In the genomic region with DNA sequence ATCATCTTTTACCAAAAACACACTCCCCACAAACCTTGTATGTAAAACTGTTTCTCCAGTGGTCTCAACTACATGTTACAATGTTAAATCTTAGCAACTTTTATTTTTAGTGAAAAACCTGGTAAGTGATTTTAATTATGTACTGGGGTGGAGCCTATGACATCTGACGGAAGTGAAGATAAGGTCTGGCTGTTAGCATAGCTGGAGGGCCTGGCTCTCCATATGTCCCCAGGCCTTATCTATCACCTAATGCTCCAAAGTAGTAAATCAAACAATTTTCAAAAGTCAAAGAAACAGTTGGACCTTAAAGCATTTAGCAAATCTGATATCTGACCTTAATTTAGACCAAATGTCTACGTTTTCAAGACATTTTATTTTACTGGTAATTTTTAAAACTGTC, we compare ENCODE assay signal across 22 cellular contexts.
DNase-seq lines count a peak whose midpoint lies in the region; ATAC-seq and TF ChIP-seq lines count a peak whose summit lies in the region.
"Had no signal": no experiment of that assay in that cellular context is flagged by ENCODE, and none has a peak within 500 bp of the region (broad histone marks: within the 10 kb centered on the region; RNA-seq: fewer than 3 reads in every experiment).

No MANE protein-coding gene starts in this region.

- H3K27me3 Mint-ChIP-seq in activated T-helper 2 cell treated with anti-CD3 and anti-CD28 coated beads, Interferon-gamma antibody, Interleukin-2, Interleukin-4, amounts not matched to agents 10 μg/mL and 5 μg/mL and 100 μg/mL, durations not matched to agents 14 hours and 24 hours and 36 hours (ENCODE audit: low read depth): peaks cover 16% of the 10 kb centered on the region
- H3K27me3 Mint-ChIP-seq in CD14-positive monocyte (ENCODE audit: low read depth in 3 of 3): peaks cover 0 to 6% (median 3%) of the 10 kb centered on the region in 3 donors

- H3K4me3 ChIP-seq in adipocyte (ENCODE audit: low read length) (no peak overlapping the region), mucosa of descending colon (no peak overlapping the region)
- H3K4me3 ChIP-seq: GM12878, PC-9, SJSA1 had no signal

- intact Hi-C loops in mucosa of descending colon (cut with DNase I, micrococcal nuclease): no loop called here
- intact Hi-C loops in activated T-helper 2 cell treated with anti-CD3 and anti-CD28 coated beads, Interferon-gamma antibody, Interleukin-2, Interleukin-4, amounts not matched to agents 10 μg/mL and 5 μg/mL and 100 μg/mL, durations not matched to agents 14 hours and 24 hours and 36 hours (cut with micrococcal nuclease): no loop called here
- intact Hi-C loops in CD14-positive monocyte (cut with micrococcal nuclease): no loop called here

- H3K4me1 Mint-ChIP-seq in activated T-helper 2 cell treated with anti-CD3 and anti-CD28 coated beads, Interferon-gamma antibody, Interleukin-2, Interleukin-4, amounts not matched to agents 10 μg/mL and 5 μg/mL and 100 μg/mL, durations not matched to agents 14 hours and 24 hours and 36 hours (ENCODE audit: low read depth): peaks cover 3% of the 10 kb centered on the region
- peaks cover 7% of the 10 kb centered on the region for H3K4me1 Mint-ChIP-seq in CD14-positive monocyte

- H3K4me1 ChIP-seq in adipocyte (ENCODE audit: control insufficient read depth, insufficient read depth, low read length) (peaks cover 22% of the 10 kb centered on the region), mucosa of descending colon (ENCODE audit: low read depth) (no peaks in the 10 kb centered on the region)

- TF ChIP-seq CTCF in mucosa of descending colon (IDR thresholded peaks at IDR 0.05) (no peak), CD14-positive monocyte (IDR thresholded peaks at IDR 0.05) (no peak)

- H3K27ac Mint-ChIP-seq in activated T-helper 2 cell treated with anti-CD3 and anti-CD28 coated beads, Interferon-gamma antibody, Interleukin-2, Interleukin-4, amounts not matched to agents 10 μg/mL and 5 μg/mL and 100 μg/mL, durations not matched to agents 14 hours and 24 hours and 36 hours: no peak overlapping the region
- H3K27ac Mint-ChIP-seq in CD14-positive monocyte: no peak overlapping the region
- H3K27ac Mint-ChIP-seq: HFFc6, T-cell had no signal

- DNase-seq in DMS 273 treated with DMSO at 0.1 percent for 48 hours (lab: John Stamatoyannopoulos, UW) (peak; percentile 21), OCI-M1 (lab: John Stamatoyannopoulos, UW) (peak; percentile 43), adipocyte (ENCODE audit: low read depth) (no peak), mucosa of descending colon (no peak), SIG-M5 treated with dmso at 0.1 percent for 504 hours (lab: John Stamatoyannopoulos, UW; ENCODE audit: unreplicated experiment) (no peak), CD14-positive monocyte (ENCODE audit: low spot score) (no peak)
- DNase-seq in activated T-helper 2 cell treated with anti-CD3 and anti-CD28 coated beads, Interferon-gamma antibody, Interleukin-2, Interleukin-4, amounts not matched to agents 10 μg/mL and 5 μg/mL and 100 μg/mL, durations not matched to agents 14 hours and 24 hours and 36 hours (ENCODE audit: low spot score): no peak
- DNase-seq in stimulated activated CD4-positive, alpha-beta T cell treated with anti-CD3 and anti-CD28 coated beads, Interleukin-1b, Interleukin-23, amount 100 ng/mL, for 48 hours: no peak
- DNase-seq: ACHN, AML-193, GF-D8, KG1, MV-4-11, NCI-H1417, NCI-H1930, NCI-H226, NCI-H524 treated with DMSO at 0.1 percent for 48 hours, PC-9, T-cell had no signal

- H3K36me3 Mint-ChIP-seq in activated T-helper 2 cell treated with anti-CD3 and anti-CD28 coated beads, Interferon-gamma antibody, Interleukin-2, Interleukin-4, amounts not matched to agents 10 μg/mL and 5 μg/mL and 100 μg/mL, durations not matched to agents 14 hours and 24 hours and 36 hours (ENCODE audit: low read depth): no peaks in the 10 kb centered on the region
- no peaks in the 10 kb centered on the region for H3K36me3 Mint-ChIP-seq in CD14-positive monocyte
- H3K36me3 Mint-ChIP-seq: T-cell had no signal

- peak; percentile 65 for ATAC-seq in mucosa of descending colon
- ATAC-seq: GM12878, T-cell had no signal

- H3K9me3 Mint-ChIP-seq in activated T-helper 2 cell treated with anti-CD3 and anti-CD28 coated beads, Interferon-gamma antibody, Interleukin-2, Interleukin-4, amounts not matched to agents 10 μg/mL and 5 μg/mL and 100 μg/mL, durations not matched to agents 14 hours and 24 hours and 36 hours: no peaks in the 10 kb centered on the region
- peaks cover 5 to 16% (median 11%) of the 10 kb centered on the region in 7 donors for H3K9me3 Mint-ChIP-seq in CD14-positive monocyte
- H3K9me3 Mint-ChIP-seq: HFFc6 had no signal

- no peaks in the 10 kb centered on the region for H3K27me3 ChIP-seq in adipocyte (replicated peaks; ENCODE audit: control insufficient read depth, insufficient read depth, low read length)
- H3K27me3 ChIP-seq: SJSA1 had no signal

- H3K4me3 Mint-ChIP-seq in activated T-helper 2 cell treated with anti-CD3 and anti-CD28 coated beads, Interferon-gamma antibody, Interleukin-2, Interleukin-4, amounts not matched to agents 10 μg/mL and 5 μg/mL and 100 μg/mL, durations not matched to agents 14 hours and 24 hours and 36 hours (ENCODE audit: low read depth): no peak overlapping the region
- no peak overlapping the region for H3K4me3 Mint-ChIP-seq in CD14-positive monocyte
- H3K4me3 Mint-ChIP-seq: HFFc6, T-cell had no signal

- H3K9ac ChIP-seq in adipocyte (ENCODE audit: low read length): peak overlapping the region; percentile 72

- no peaks in the 10 kb centered on the region for H3K9me3 ChIP-seq in adipocyte (ENCODE audit: control insufficient read depth, low read length)
- H3K9me3 ChIP-seq in mucosa of descending colon: peaks cover 10% of the 10 kb centered on the region
- H3K9me3 ChIP-seq: SJSA1 had no signal

- H3K36me3 ChIP-seq in adipocyte (ENCODE audit: control insufficient read depth, insufficient read depth, low read length, severe bottlenecking): no peaks in the 10 kb centered on the region
- no peaks in the 10 kb centered on the region for H3K36me3 ChIP-seq in mucosa of descending colon (ENCODE audit: low read depth)
- H3K36me3 ChIP-seq: SJSA1 had no signal

Comparison
In these comparisons a context has a peak if more than half of its experiments do, and no peak if none do; other contexts are left out.
1. DNase-seq: peak in DMS 273 treated with DMSO at 0.1 percent for 48 hours (single experiment) and OCI-M1 (single experiment); none in adipocyte (single experiment), mucosa of descending colon (0 of 3), activated T-helper 2 cell treated with anti-CD3 and anti-CD28 coated beads, Interferon-gamma antibody, Interleukin-2, Interleukin-4, amounts not matched to agents 10 μg/mL and 5 μg/mL and 100 μg/mL, durations not matched to agents 14 hours and 24 hours and 36 hours (single experiment), stimulated activated CD4-positive, alpha-beta T cell treated with anti-CD3 and anti-CD28 coated beads, Interleukin-1b, Interleukin-23, amount 100 ng/mL, for 48 hours (single experiment), SIG-M5 treated with dmso at 0.1 percent for 504 hours (single experiment) and CD14-positive monocyte (single experiment).